16 cellular contexts compared by ENCODE assay signal in genomic region chrX:18894156-18894555, GRCh38.
A peak's percentile ranks its signal among the peaks of the same experiment; 100 is the strongest.
DNase-seq lines count a peak whose midpoint lies in the region; ATAC-seq and TF ChIP-seq lines count a peak whose summit lies in the region.
"Had no signal": no experiment of that assay in that cellular context is flagged by ENCODE, and none has a peak within 500 bp of the region (broad histone marks: within the 10 kb centered on the region; RNA-seq: fewer than 3 reads in every experiment).

No MANE protein-coding gene starts in this region.

- ATAC-seq in right cardiac atrium (no peak), HG03039 (IDR thresholded peaks at IDR 0.05; ENCODE audit: unreplicated experiment) (no peak)

- WGBS in right cardiac atrium, result 92% methylated on average over 18 of the region's 18 CpGs

- peak overlapping the region; percentile 80 for H3K27ac ChIP-seq in right cardiac atrium (ENCODE audit: low read length)
- H3K27ac ChIP-seq in tibial artery, result peak overlapping the region; percentile 77 to 83

- intact Hi-C loops in right cardiac atrium (cut with DNase I) (loop anchor here in 1 of 4 donors (10.0 kb wide), 1 partner anchor 489 kb away; no protein-coding TSS in a partner anchor), cardiac septum (cut with DNase I) (loop anchor here (10.0 kb wide), 1 partner anchor 499 kb away; no protein-coding TSS in a partner anchor), tibial artery (cut with DNase I; ENCODE audit: low total_unique reads) (no loop called here)
- intact Hi-C loops in activated naive CD4-positive, alpha-beta T cell treated with anti-CD3 and anti-CD28 coated beads for 36 hours (cut with micrococcal nuclease), result no loop called here

- H3K36me3 ChIP-seq in tibial artery, result peaks cover 0 to 14% (median 0%) of the 10 kb centered on the region in 3 donors

- H3K27me3 Mint-ChIP-seq in activated naive CD4-positive, alpha-beta T cell treated with anti-CD3 and anti-CD28 coated beads for 36 hours (ENCODE audit: low read depth), result no peaks in the 10 kb centered on the region

- H3K4me3 ChIP-seq in right cardiac atrium (ENCODE audit: low read length), result no peak overlapping the region
- H3K4me3 ChIP-seq in tibial artery, result no peak overlapping the region

- no peaks in the 10 kb centered on the region for H3K27me3 ChIP-seq in right cardiac atrium (ENCODE audit: control insufficient read depth, insufficient read depth)
- H3K27me3 ChIP-seq in tibial artery, result no peaks in the 10 kb centered on the region

- no peak overlapping the region for H3K4me3 Mint-ChIP-seq in activated naive CD4-positive, alpha-beta T cell treated with anti-CD3 and anti-CD28 coated beads for 36 hours
- H3K4me3 Mint-ChIP-seq: CD14-positive monocyte had no signal

- peaks cover 6% of the 10 kb centered on the region for H3K4me1 Mint-ChIP-seq in activated naive CD4-positive, alpha-beta T cell treated with anti-CD3 and anti-CD28 coated beads for 36 hours (ENCODE audit: low read depth)
- H3K4me1 Mint-ChIP-seq: CD14-positive monocyte had no signal

- H3K9me3 ChIP-seq in right cardiac atrium (ENCODE audit: control insufficient read depth, low read length), result no peaks in the 10 kb centered on the region
- H3K9me3 ChIP-seq in tibial artery, result no peaks in the 10 kb centered on the region

- in situ Hi-C loops in SK-MEL-5 (cut with HindIII; ENCODE audit: low pct_unique_long_range_greater_than_20kb, low sequenced_read_pairs), result no loop called here

- peak in 1 of 3 donors; percentile 54 for DNase-seq in right cardiac atrium
- no peak for DNase-seq in cardiac septum (ENCODE audit: low spot score)
- DNase-seq in SK-MEL-5 (ENCODE audit: low read depth, low spot score), result peak; percentile 21
- peak; percentile 28 for DNase-seq in iPS-NIHi7 (ENCODE audit: extremely low spot score)
- DNase-seq in tibial artery, result no peak
- no peak for DNase-seq in activated naive CD4-positive, alpha-beta T cell treated with anti-CD3 and anti-CD28 coated beads for 36 hours
- no peak for DNase-seq in AML-193 (lab: John Stamatoyannopoulos, UW)
- DNase-seq: COR-L47, KG1, NCI-H1092, NCI-H146, NCI-H2081 treated with DMSO at 0.1 percent for 48 hours, NCI-H510A treated with DMSO at 0.1 percent for 48 hours, Right ventricle myocardium superior had no signal

- no peaks in the 10 kb centered on the region for H3K9me3 Mint-ChIP-seq in activated naive CD4-positive, alpha-beta T cell treated with anti-CD3 and anti-CD28 coated beads for 36 hours

- CTCF ChIA-PET in activated naive CD4-positive, alpha-beta T cell treated with anti-CD3 and anti-CD28 coated beads for 36 hours (lab: Charles Lee), result no interaction called here

- H3K4me1 ChIP-seq in right cardiac atrium (ENCODE audit: control insufficient read depth, insufficient read depth, low read length), result no peaks in the 10 kb centered on the region
- H3K4me1 ChIP-seq in tibial artery, result peaks cover 0 to 26% (median 8%) of the 10 kb centered on the region in 4 donors

- no peaks in the 10 kb centered on the region for H3K36me3 Mint-ChIP-seq in activated naive CD4-positive, alpha-beta T cell treated with anti-CD3 and anti-CD28 coated beads for 36 hours (ENCODE audit: low read depth)

- TF ChIP-seq CTCF in tibial artery (IDR thresholded peaks at IDR 0.05), result no peak

- H3K27ac Mint-ChIP-seq in activated naive CD4-positive, alpha-beta T cell treated with anti-CD3 and anti-CD28 coated beads for 36 hours, result no peak overlapping the region
- H3K27ac Mint-ChIP-seq: CD14-positive monocyte had no signal

Comparison
In these comparisons a context has a peak if more than half of its experiments do, and no peak if none do; other contexts are left out.
1. DNase-seq: peak in SK-MEL-5 (single experiment) and iPS-NIHi7 (single experiment); none in cardiac septum (single experiment), tibial artery (0 of 2), activated naive CD4-positive, alpha-beta T cell treated with anti-CD3 and anti-CD28 coated beads for 36 hours (single experiment) and AML-193 (0 of 2).